In the genomic region with DNA sequence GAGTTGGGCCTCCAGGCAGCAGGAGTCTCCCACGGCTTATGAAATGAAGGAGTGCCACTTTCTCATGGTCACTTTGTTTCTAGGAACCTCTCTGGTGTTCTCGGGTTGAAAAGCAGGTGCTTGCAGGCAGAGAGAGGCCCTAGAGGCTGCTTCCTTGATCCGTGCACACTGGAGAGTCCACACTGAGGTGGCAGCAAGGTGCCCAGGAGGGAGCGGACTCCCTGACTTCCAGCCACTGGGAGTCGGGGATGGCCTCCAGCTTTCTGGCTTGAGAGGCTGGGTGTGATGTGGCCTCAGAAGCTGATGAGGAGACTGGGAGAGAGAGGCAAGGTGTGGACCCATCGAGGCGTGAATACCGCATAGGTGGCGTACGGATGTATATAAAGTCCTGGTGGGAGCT, we compare ENCODE assay signal across 31 cellular contexts.
"Had no signal": no experiment of that assay in that cellular context is flagged by ENCODE, and none has a peak within 500 bp of the region (broad histone marks: within the 10 kb centered on the region; RNA-seq: fewer than 3 reads in every experiment).

No MANE protein-coding gene starts in this region.

- H3K9me3 Mint-ChIP-seq: activated B cell treated with CpG ODN at 0.5 μM for 24 hours; activated CD4-positive, alpha-beta T cell treated with anti-CD3 and anti-CD28 coated beads, Interleukin-2, amount 10 ng/mL, durations not matched to agents 24 days and 14 days; activated naive CD4-positive, alpha-beta T cell treated with anti-CD3 and anti-CD28 coated beads, Interleukin-2, amount 10 ng/mL, durations not matched to agents 7 days and 5 days; activated naive CD8-positive, alpha-beta T cell treated with anti-CD3 and anti-CD28 coated beads, Interleukin-2, amount 50 U/mL, for 24 hours; activated T-cell treated with anti-CD3 and anti-CD28 coated beads, Interleukin-2, amount 50 U/mL, for 4 hours; activated T-helper 1 cell treated with anti-CD3 and anti-CD28 coated beads, Interleukin-12 subunit alpha, Interleukin-12 subunit beta, Interleukin-2, Interleukin-4 antibody, amounts not matched to agents 30 ng/mL and 10 ng/mL and 1 ng/mL, durations not matched to agents 14 hours and 24 hours and 36 hours; brain; T-cell had no signal

- H3K4me1 ChIP-seq: Peyer's patch had no signal

- H3K9ac ChIP-seq: KMS-11 had no signal

- H3K27me3 Mint-ChIP-seq: activated CD4-positive, alpha-beta T cell treated with anti-CD3 and anti-CD28 coated beads, Interleukin-2, amount 10 ng/mL, durations not matched to agents 24 days and 14 days; activated naive CD4-positive, alpha-beta T cell treated with anti-CD3 and anti-CD28 coated beads, Interleukin-2, amount 10 ng/mL, durations not matched to agents 7 days and 5 days; activated naive CD8-positive, alpha-beta T cell; activated naive CD8-positive, alpha-beta T cell treated with anti-CD3 and anti-CD28 coated beads, Interleukin-2, amount 50 U/mL, for 24 hours; brain had no signal

- DNase-seq: activated B cell treated with CpG ODN at 0.5 μM for 24 hours; activated CD4-positive, alpha-beta T cell treated with anti-CD3 and anti-CD28 coated beads, Interleukin-2, amount 10 ng/mL, durations not matched to agents 24 days and 14 days; activated CD4-positive, alpha-beta T cell treated with anti-CD3 and anti-CD28 coated beads, Interleukin-2, amount 50 U/mL, for 48 hours; activated CD8-positive, alpha-beta memory T cell treated with anti-CD3 and anti-CD28 coated beads, Interleukin-2, amount 50 U/mL, for 4 hours; activated naive CD4-positive, alpha-beta T cell treated with anti-CD3 and anti-CD28 coated beads, Interleukin-2, amount 10 ng/mL, durations not matched to agents 7 days and 5 days; activated naive CD8-positive, alpha-beta T cell treated with anti-CD3 and anti-CD28 coated beads, Interleukin-2, amount 50 U/mL, for 24 hours; activated T-cell treated with anti-CD3 and anti-CD28 coated beads for 4 hours; activated T-cell treated with anti-CD3 and anti-CD28 coated beads, Interleukin-2, amount 50 U/mL, for 4 hours; anterior cingulate cortex; MM.1S; MV-4-11; NCI-H1092; NCI-H1436 treated with DMSO at 0.1 percent for 48 hours; NCI-H1694 treated with DMSO at 0.1 percent for 48 hours; NCI-H2029; NCI-H345; NCI-H524 treated with DMSO at 0.1 percent for 48 hours; NK-92 treated with Interleukin-12 subunit alpha and Interleukin-12 subunit beta, amount 100 ng/mL, for 24 hours; PC-3; Peyer's patch; RPMI8226; SIG-M5; T-cell; T-helper 2 cell; T-helper 9 cell had no signal

- H3K36me3 Mint-ChIP-seq: activated naive CD4-positive, alpha-beta T cell treated with anti-CD3 and anti-CD28 coated beads, Interleukin-2, amount 10 ng/mL, durations not matched to agents 7 days and 5 days; activated naive CD8-positive, alpha-beta T cell; T-cell had no signal

- H3K4me3 ChIP-seq: Peyer's patch had no signal

- H3K4me2 ChIP-seq: KMS-11 had no signal

- H3K27ac ChIP-seq: KMS-11, Peyer's patch, VCaP had no signal

- H3K27me3 ChIP-seq: Peyer's patch had no signal

- H3K4me3 Mint-ChIP-seq: activated B cell treated with CpG ODN at 0.5 μM for 24 hours; activated CD4-positive, alpha-beta T cell treated with anti-CD3 and anti-CD28 coated beads, Interleukin-2, amount 10 ng/mL, durations not matched to agents 24 days and 14 days; activated naive CD4-positive, alpha-beta T cell treated with anti-CD3 and anti-CD28 coated beads, Interleukin-2, amount 10 ng/mL, durations not matched to agents 7 days and 5 days; activated naive CD8-positive, alpha-beta T cell; activated naive CD8-positive, alpha-beta T cell treated with anti-CD3 and anti-CD28 coated beads, Interleukin-2, amount 50 U/mL, for 24 hours; activated T-cell treated with anti-CD3 and anti-CD28 coated beads, Interleukin-2, amount 50 U/mL, for 4 hours; activated T-helper 1 cell treated with anti-CD3 and anti-CD28 coated beads, Interleukin-12 subunit alpha, Interleukin-12 subunit beta, Interleukin-2, Interleukin-4 antibody, amounts not matched to agents 30 ng/mL and 10 ng/mL and 1 ng/mL, durations not matched to agents 14 hours and 24 hours and 36 hours; brain; T-cell had no signal

- FAIRE-seq: bronchial epithelial cell had no signal

- H3K27ac Mint-ChIP-seq: activated B cell treated with CpG ODN at 0.5 μM for 24 hours; activated CD4-positive, alpha-beta T cell treated with anti-CD3 and anti-CD28 coated beads, Interleukin-2, amount 10 ng/mL, durations not matched to agents 24 days and 14 days; activated naive CD4-positive, alpha-beta T cell treated with anti-CD3 and anti-CD28 coated beads, Interleukin-2, amount 10 ng/mL, durations not matched to agents 7 days and 5 days; activated naive CD8-positive, alpha-beta T cell; activated naive CD8-positive, alpha-beta T cell treated with anti-CD3 and anti-CD28 coated beads, Interleukin-2, amount 50 U/mL, for 24 hours; activated T-helper 1 cell treated with anti-CD3 and anti-CD28 coated beads, Interleukin-12 subunit alpha, Interleukin-12 subunit beta, Interleukin-2, Interleukin-4 antibody, amounts not matched to agents 30 ng/mL and 10 ng/mL and 1 ng/mL, durations not matched to agents 14 hours and 24 hours and 36 hours; T-cell had no signal

- H3K9me3 ChIP-seq: Peyer's patch had no signal

- H3K4me1 Mint-ChIP-seq: activated B cell treated with CpG ODN at 0.5 μM for 24 hours; activated CD4-positive, alpha-beta T cell treated with anti-CD3 and anti-CD28 coated beads, Interleukin-2, amount 10 ng/mL, durations not matched to agents 24 days and 14 days; activated naive CD4-positive, alpha-beta T cell treated with anti-CD3 and anti-CD28 coated beads, Interleukin-2, amount 10 ng/mL, durations not matched to agents 7 days and 5 days; activated naive CD8-positive, alpha-beta T cell treated with anti-CD3 and anti-CD28 coated beads, Interleukin-2, amount 50 U/mL, for 24 hours; T-cell had no signal
